11 cellular contexts compared by ENCODE assay signal in the genomic region with DNA sequence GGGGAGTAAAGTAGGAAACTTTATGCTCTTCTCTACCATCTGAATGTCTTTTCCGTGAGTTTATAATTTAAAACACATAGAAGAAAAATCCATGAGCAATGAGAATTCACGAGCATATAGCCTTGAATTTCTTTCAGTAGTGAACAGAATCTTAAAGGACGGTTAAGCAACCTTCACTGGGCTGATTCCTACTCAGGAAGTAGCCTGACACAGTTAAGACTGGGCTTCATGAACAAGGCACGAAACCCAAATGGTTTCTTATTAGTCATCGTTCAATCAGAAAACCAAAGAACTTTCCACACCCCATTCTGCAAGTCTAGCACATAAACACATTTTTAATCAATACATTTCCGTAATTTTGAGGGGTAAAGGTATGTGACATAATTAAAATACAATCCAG.
DNase-seq lines count a peak whose midpoint lies in the region; ATAC-seq and TF ChIP-seq lines count a peak whose summit lies in the region.
"Had no signal": no experiment of that assay in that cellular context is flagged by ENCODE, and none has a peak within 500 bp of the region (broad histone marks: within the 10 kb centered on the region; RNA-seq: fewer than 3 reads in every experiment).

No MANE protein-coding gene starts in this region.

- H3K4me3 Mint-ChIP-seq in activated naive CD4-positive, alpha-beta T cell treated with anti-CD3 and anti-CD28 coated beads for 36 hours, result peak overlapping the region; percentile 18
- no peak overlapping the region for H3K4me3 Mint-ChIP-seq in activated CD4-positive, alpha-beta memory T cell treated with anti-CD3 and anti-CD28 coated beads, Interleukin-2, amount 10 ng/mL, durations not matched to agents 7 days and 5 days
- peak overlapping the region; percentile 31 for H3K4me3 Mint-ChIP-seq in stimulated activated naive CD8-positive, alpha-beta T cell treated with anti-CD3 and anti-CD28 coated beads, Interleukin-15, Interleukin-2, amounts not matched to agents 100 ng/mL and 50 ng/mL, for 24 hours
- no peak overlapping the region for H3K4me3 Mint-ChIP-seq in WTC11

- DNase-seq in activated naive CD4-positive, alpha-beta T cell treated with anti-CD3 and anti-CD28 coated beads for 36 hours, result no peak
- DNase-seq in activated naive CD4-positive, alpha-beta T cell treated with anti-CD3 and anti-CD28 coated beads, Interleukin-2, amount 50 U/mL, for 16 hours, result no peak
- no peak for DNase-seq in activated CD4-positive, alpha-beta memory T cell treated with anti-CD3 and anti-CD28 coated beads, Interleukin-2, amount 10 ng/mL, durations not matched to agents 7 days and 5 days
- DNase-seq in T-helper 9 cell (no peak), WTC11 (ENCODE audit: low spot score) (no peak), heart left ventricle (no peak)
- DNase-seq: amniotic stem cell, OCI-M1 had no signal

- CTCF ChIA-PET in activated naive CD4-positive, alpha-beta T cell treated with anti-CD3 and anti-CD28 coated beads for 36 hours (lab: Charles Lee), result no interaction called here
- CTCF ChIA-PET in activated CD4-positive, alpha-beta memory T cell treated with anti-CD3 and anti-CD28 coated beads, Interleukin-2, amount 10 ng/mL, durations not matched to agents 7 days and 5 days (lab: Charles Lee), result no interaction called here
- CTCF ChIA-PET in WTC11 (lab: Charles Lee), result interaction anchor here (0.6 kb wide), 1 partner anchor 476 kb away, joined by 3 read pairs; no protein-coding TSS in a partner anchor

- H3K27ac ChIP-seq in heart left ventricle, result no peak overlapping the region
- H3K27ac ChIP-seq: BLaER1 treated with 17β-estradiol and CSF1 and Interleukin-3, amounts not matched to agents 10 nM and 100 nM had no signal

- ATAC-seq in HG03108 (IDR thresholded peaks at IDR 0.05; ENCODE audit: unreplicated experiment), result peak; percentile 59
- ATAC-seq in WTC11, result no peak
- ATAC-seq in heart left ventricle, result no peak

- H3K9me3 Mint-ChIP-seq in activated naive CD4-positive, alpha-beta T cell treated with anti-CD3 and anti-CD28 coated beads for 36 hours, result no peaks in the 10 kb centered on the region
- peaks cover 3% of the 10 kb centered on the region for H3K9me3 Mint-ChIP-seq in activated CD4-positive, alpha-beta memory T cell treated with anti-CD3 and anti-CD28 coated beads, Interleukin-2, amount 10 ng/mL, durations not matched to agents 7 days and 5 days
- no peaks in the 10 kb centered on the region for H3K9me3 Mint-ChIP-seq in stimulated activated naive CD8-positive, alpha-beta T cell treated with anti-CD3 and anti-CD28 coated beads, Interleukin-15, Interleukin-2, amounts not matched to agents 100 ng/mL and 50 ng/mL, for 24 hours
- no peaks in the 10 kb centered on the region for H3K9me3 Mint-ChIP-seq in WTC11

- no peaks in the 10 kb centered on the region for H3K9me3 ChIP-seq in heart left ventricle

- POLR2A ChIA-PET in activated CD4-positive, alpha-beta memory T cell treated with anti-CD3 and anti-CD28 coated beads, Interleukin-2, amount 10 ng/mL, durations not matched to agents 7 days and 5 days (lab: Charles Lee), result interaction anchor here (0.7 to 1.3 kb wide), 5 partner anchors 8 to 49 kb away, joined by 3 to 6 read pairs (median 4); no protein-coding TSS in a partner anchor
- POLR2A ChIA-PET in WTC11 (lab: Charles Lee), result no interaction called here

- H3K4me3 ChIP-seq in heart left ventricle, result no peak overlapping the region
- H3K4me3 ChIP-seq: BLaER1 treated with 17β-estradiol and CSF1 and Interleukin-3, amounts not matched to agents 10 nM and 100 nM had no signal

- TF ChIP-seq CTCF in WTC11 (IDR thresholded peaks at IDR 0.05), result no peak
- TF ChIP-seq CTCF in heart left ventricle (IDR thresholded peaks at IDR 0.05), result no peak

- no peaks in the 10 kb centered on the region for H3K36me3 ChIP-seq in heart left ventricle

- H3K4me1 ChIP-seq in heart left ventricle, result peaks cover 0 to 29% (median 0%) of the 10 kb centered on the region in 12 donors

- H3K27me3 ChIP-seq in heart left ventricle, result no peaks in the 10 kb centered on the region
- H3K27me3 ChIP-seq: BLaER1 treated with 17β-estradiol and CSF1 and Interleukin-3, amounts not matched to agents 10 nM and 100 nM had no signal

- WGBS in heart left ventricle, 4 donors, result 69 to 89% (median 79%) methylated on average over 6 of the region's 6 CpGs

- no peaks in the 10 kb centered on the region for H3K27me3 Mint-ChIP-seq in activated naive CD4-positive, alpha-beta T cell treated with anti-CD3 and anti-CD28 coated beads for 36 hours (ENCODE audit: low read depth)
- H3K27me3 Mint-ChIP-seq in activated CD4-positive, alpha-beta memory T cell treated with anti-CD3 and anti-CD28 coated beads, Interleukin-2, amount 10 ng/mL, durations not matched to agents 7 days and 5 days, result no peaks in the 10 kb centered on the region
- H3K27me3 Mint-ChIP-seq in stimulated activated naive CD8-positive, alpha-beta T cell treated with anti-CD3 and anti-CD28 coated beads, Interleukin-15, Interleukin-2, amounts not matched to agents 100 ng/mL and 50 ng/mL, for 24 hours, result no peaks in the 10 kb centered on the region
- H3K27me3 Mint-ChIP-seq in WTC11 (ENCODE audit: low read depth), result no peaks in the 10 kb centered on the region

- peaks cover 9% of the 10 kb centered on the region for H3K36me3 Mint-ChIP-seq in activated naive CD4-positive, alpha-beta T cell treated with anti-CD3 and anti-CD28 coated beads for 36 hours (ENCODE audit: low read depth)
- H3K36me3 Mint-ChIP-seq in activated CD4-positive, alpha-beta memory T cell treated with anti-CD3 and anti-CD28 coated beads, Interleukin-2, amount 10 ng/mL, durations not matched to agents 7 days and 5 days (ENCODE audit: low read depth), result peaks cover 61% of the 10 kb centered on the region
- H3K36me3 Mint-ChIP-seq in stimulated activated naive CD8-positive, alpha-beta T cell treated with anti-CD3 and anti-CD28 coated beads, Interleukin-15, Interleukin-2, amounts not matched to agents 100 ng/mL and 50 ng/mL, for 24 hours (ENCODE audit: low read depth), result peaks cover 10% of the 10 kb centered on the region
- no peaks in the 10 kb centered on the region for H3K36me3 Mint-ChIP-seq in WTC11

- H3K4me1 Mint-ChIP-seq in activated naive CD4-positive, alpha-beta T cell treated with anti-CD3 and anti-CD28 coated beads for 36 hours (ENCODE audit: low read depth), result peaks cover 74% of the 10 kb centered on the region
- H3K4me1 Mint-ChIP-seq in activated CD4-positive, alpha-beta memory T cell treated with anti-CD3 and anti-CD28 coated beads, Interleukin-2, amount 10 ng/mL, durations not matched to agents 7 days and 5 days, result peaks cover 67% of the 10 kb centered on the region
- H3K4me1 Mint-ChIP-seq in stimulated activated naive CD8-positive, alpha-beta T cell treated with anti-CD3 and anti-CD28 coated beads, Interleukin-15, Interleukin-2, amounts not matched to agents 100 ng/mL and 50 ng/mL, for 24 hours (ENCODE audit: low read depth), result peaks cover 86% of the 10 kb centered on the region
- H3K4me1 Mint-ChIP-seq in WTC11, result peaks cover 26% of the 10 kb centered on the region

- H3K27ac Mint-ChIP-seq in activated naive CD4-positive, alpha-beta T cell treated with anti-CD3 and anti-CD28 coated beads for 36 hours, result peak overlapping the region; percentile 69
- H3K27ac Mint-ChIP-seq in activated CD4-positive, alpha-beta memory T cell treated with anti-CD3 and anti-CD28 coated beads, Interleukin-2, amount 10 ng/mL, durations not matched to agents 7 days and 5 days, result peak overlapping the region; percentile 82
- H3K27ac Mint-ChIP-seq in stimulated activated naive CD8-positive, alpha-beta T cell treated with anti-CD3 and anti-CD28 coated beads, Interleukin-15, Interleukin-2, amounts not matched to agents 100 ng/mL and 50 ng/mL, for 24 hours, result peak overlapping the region; percentile 90
- no peak overlapping the region for H3K27ac Mint-ChIP-seq in WTC11

- no peak for TF ChIP-seq POLR2A in heart left ventricle (IDR thresholded peaks at IDR 0.05)

- intact Hi-C loops in activated naive CD4-positive, alpha-beta T cell treated with anti-CD3 and anti-CD28 coated beads for 36 hours (cut with micrococcal nuclease), result loop anchor here (2.0 kb wide), 1 partner anchor 43 kb away; no protein-coding TSS in a partner anchor
- intact Hi-C loops in heart left ventricle (cut with DNase I), result no loop called here

TF ChIP-seq in WTC11, 78 proteins besides CTCF, POLR2A, EP300 and RAD21 (continues in another document):
- TF ChIP-seq, protein P1, sequence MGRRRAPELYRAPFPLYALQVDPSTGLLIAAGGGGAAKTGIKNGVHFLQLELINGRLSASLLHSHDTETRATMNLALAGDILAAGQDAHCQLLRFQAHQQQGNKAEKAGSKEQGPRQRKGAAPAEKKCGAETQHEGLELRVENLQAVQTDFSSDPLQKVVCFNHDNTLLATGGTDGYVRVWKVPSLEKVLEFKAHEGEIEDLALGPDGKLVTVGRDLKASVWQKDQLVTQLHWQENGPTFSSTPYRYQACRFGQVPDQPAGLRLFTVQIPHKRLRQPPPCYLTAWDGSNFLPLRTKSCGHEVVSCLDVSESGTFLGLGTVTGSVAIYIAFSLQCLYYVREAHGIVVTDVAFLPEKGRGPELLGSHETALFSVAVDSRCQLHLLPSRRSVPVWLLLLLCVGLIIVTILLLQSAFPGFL (CRISPR knock-in tag; IDR thresholded peaks at IDR 0.05; ENCODE audit: borderline replicate concordance), result no peak
- TF ChIP-seq ZNF121 (CRISPR knock-in tag; IDR thresholded peaks at IDR 0.05) (no peak), NFYB (CRISPR knock-in tag; conservative IDR thresholded peaks at IDR 0.05; ENCODE audit: low read depth) (no peak), NR3C1 (CRISPR knock-in tag; conservative IDR thresholded peaks at IDR 0.05; ENCODE audit: low read depth) (no peak), ZNF232 (CRISPR knock-in tag; IDR thresholded peaks at IDR 0.05) (no peak)

Comparison
In these comparisons a context has a peak if more than half of its experiments do, and no peak if none do; other contexts are left out.
1. H3K4me3 Mint-ChIP-seq: peak in activated naive CD4-positive, alpha-beta T cell treated with anti-CD3 and anti-CD28 coated beads for 36 hours (single experiment) and stimulated activated naive CD8-positive, alpha-beta T cell treated with anti-CD3 and anti-CD28 coated beads, Interleukin-15, Interleukin-2, amounts not matched to agents 100 ng/mL and 50 ng/mL, for 24 hours (single experiment); none in activated CD4-positive, alpha-beta memory T cell treated with anti-CD3 and anti-CD28 coated beads, Interleukin-2, amount 10 ng/mL, durations not matched to agents 7 days and 5 days (single experiment) and WTC11 (single experiment).